ENCODE assay signal across 1 cellular context in genomic region chr6:169701953-169702639, GRCh38.
TF ChIP-seq lines count a peak whose summit lies in the region.

C6orf120 (plus strand) TSS chr6:169702126; CDS start chr6:169702460, 334 bp downstream.
WDR27 (minus strand) TSS chr6:169702029; CDS start chr6:169689005, 13,024 bp downstream.

TF ChIP-seq in HEK293, 187 proteins besides CTCF, POLR2A, EP300 and RAD21 (continued from another document and continues in another):
- peak; percentile 93 for TF ChIP-seq ZBTB11 (tag by site-specific recombination; conservative IDR thresholded peaks at IDR 0.05; ENCODE audit: low read depth)
- TF ChIP-seq BCL6B (tag by site-specific recombination; IDR thresholded peaks at IDR 0.05) = no peak
- TF ChIP-seq ZNF157 (tag by site-specific recombination; IDR thresholded peaks at IDR 0.05) = no peak
- peak; percentile 65; the same call in 1 of the 2 replicates for TF ChIP-seq ZBTB20 (tag by site-specific recombination; IDR thresholded peaks at IDR 0.05)
- no peak for TF ChIP-seq ZNF621 (tag by site-specific recombination; IDR thresholded peaks at IDR 0.05)
- TF ChIP-seq ELK4 (IDR thresholded peaks at IDR 0.05; ENCODE audit: borderline replicate concordance, low read depth, low read length) = no peak; the same call in 1 of the 2 replicates
- TF ChIP-seq ZNF530 (tag by site-specific recombination; IDR thresholded peaks at IDR 0.05; ENCODE audit: low read depth) = no peak
- 0 out of 2 replicates have a peak, but pooled peaks have one; percentile 54 for TF ChIP-seq ZBTB21 (tag by site-specific recombination; IDR thresholded peaks at IDR 0.05)
- TF ChIP-seq YY2 (tag by site-specific recombination; IDR thresholded peaks at IDR 0.05) = no peak
- TF ChIP-seq ZNF560 (tag by site-specific recombination; IDR thresholded peaks at IDR 0.05; ENCODE audit: borderline replicate concordance) = no peak
- no peak for TF ChIP-seq ZNF362 (tag by site-specific recombination; IDR thresholded peaks at IDR 0.05)
- no peak for TF ChIP-seq PRDM6 (tag by site-specific recombination; IDR thresholded peaks at IDR 0.05)
- TF ChIP-seq BCL11B (tag by site-specific recombination; IDR thresholded peaks at IDR 0.05; ENCODE audit: low read depth) = no peak; the same call in 1 of the 2 replicates
- TF ChIP-seq MEIS1 (CRISPR knock-in tag; IDR thresholded peaks at IDR 0.05; ENCODE audit: borderline replicate concordance) = no peak
- no peak for TF ChIP-seq ZNF239 (tag by site-specific recombination; IDR thresholded peaks at IDR 0.05)
- no peak for TF ChIP-seq ZNF433 (tag by site-specific recombination; IDR thresholded peaks at IDR 0.05; ENCODE audit: low read depth)
- TF ChIP-seq ZNF311 (tag by site-specific recombination; IDR thresholded peaks at IDR 0.05; ENCODE audit: borderline replicate concordance) = no peak
- no peak for TF ChIP-seq ZNF174 (tag by site-specific recombination; IDR thresholded peaks at IDR 0.05)
- TF ChIP-seq ZNF449 (tag by site-specific recombination; IDR thresholded peaks at IDR 0.05) = no peak
- TF ChIP-seq ZNF133 (tag by site-specific recombination; IDR thresholded peaks at IDR 0.05) = no peak; the same call in 1 of the 2 replicates
- TF ChIP-seq ZBTB8A (tag by site-specific recombination; IDR thresholded peaks at IDR 0.05) = 0 out of 2 replicates have a peak, but pooled peaks have one; percentile 6
- TF ChIP-seq ZNF843 (tag by site-specific recombination; IDR thresholded peaks at IDR 0.05) = peak; percentile 54; the same call in 1 of the 2 replicates
- no peak for TF ChIP-seq ZNF776 (tag by site-specific recombination; IDR thresholded peaks at IDR 0.05; ENCODE audit: borderline replicate concordance)
- peak; percentile 92 for TF ChIP-seq EGR2 (tag by site-specific recombination; IDR thresholded peaks at IDR 0.05; ENCODE audit: low read depth)
- no peak for TF ChIP-seq ZSCAN18 (tag by site-specific recombination; IDR thresholded peaks at IDR 0.05)
- TF ChIP-seq ZNF280D (tag by site-specific recombination; IDR thresholded peaks at IDR 0.05) = no peak
- TF ChIP-seq SP7 (tag by site-specific recombination; IDR thresholded peaks at IDR 0.05) = no peak; the same call in none of the 2 replicates
- no peak for TF ChIP-seq ZNF830 (tag by site-specific recombination; IDR thresholded peaks at IDR 0.05; ENCODE audit: low read depth)
- TF ChIP-seq HOXC10 (CRISPR knock-in tag; IDR thresholded peaks at IDR 0.05) = no peak; the same call in 1 of the 2 replicates
- peak; percentile 27; the same call in 1 of the 2 replicates for TF ChIP-seq ZNF677 (tag by site-specific recombination; IDR thresholded peaks at IDR 0.05)
- no peak for TF ChIP-seq MYNN (tag by site-specific recombination; IDR thresholded peaks at IDR 0.05; ENCODE audit: borderline replicate concordance)
- no peak for TF ChIP-seq ZNF639 (tag by site-specific recombination; IDR thresholded peaks at IDR 0.05)
- TF ChIP-seq ZBTB17 (tag by site-specific recombination; IDR thresholded peaks at IDR 0.05) = no peak; the same call in 1 of the 2 replicates
- TF ChIP-seq ZNF184 (tag by site-specific recombination; IDR thresholded peaks at IDR 0.05) = no peak
- TF ChIP-seq ZNF335 (tag by site-specific recombination; conservative IDR thresholded peaks at IDR 0.05) = peak; percentile 59
- no peak for TF ChIP-seq ZNF658 (tag by site-specific recombination; IDR thresholded peaks at IDR 0.05)
- no peak for TF ChIP-seq ZNF626 (tag by site-specific recombination; IDR thresholded peaks at IDR 0.05)
- no peak for TF ChIP-seq ZNF24 (tag by site-specific recombination; IDR thresholded peaks at IDR 0.05)
- no peak for TF ChIP-seq ZNF366 (tag by site-specific recombination; conservative IDR thresholded peaks at IDR 0.05)
- TF ChIP-seq ZNF660 (tag by site-specific recombination; IDR thresholded peaks at IDR 0.05) = no peak; the same call in 1 of the 2 replicates
- TF ChIP-seq HIC1 (tag by site-specific recombination; IDR thresholded peaks at IDR 0.05) = peak; percentile 99
- no peak for TF ChIP-seq ZNF274 (IDR thresholded peaks at IDR 0.05; ENCODE audit: low read length)
- TF ChIP-seq ZNF274 (tag by site-specific recombination; IDR thresholded peaks at IDR 0.05; ENCODE audit: borderline replicate concordance) = no peak
- no peak for TF ChIP-seq ZNF785 (tag by site-specific recombination; IDR thresholded peaks at IDR 0.05)
- no peak for TF ChIP-seq ZNF548 (tag by site-specific recombination; IDR thresholded peaks at IDR 0.05)
